8 cellular contexts compared by ENCODE assay signal in the genomic region with DNA sequence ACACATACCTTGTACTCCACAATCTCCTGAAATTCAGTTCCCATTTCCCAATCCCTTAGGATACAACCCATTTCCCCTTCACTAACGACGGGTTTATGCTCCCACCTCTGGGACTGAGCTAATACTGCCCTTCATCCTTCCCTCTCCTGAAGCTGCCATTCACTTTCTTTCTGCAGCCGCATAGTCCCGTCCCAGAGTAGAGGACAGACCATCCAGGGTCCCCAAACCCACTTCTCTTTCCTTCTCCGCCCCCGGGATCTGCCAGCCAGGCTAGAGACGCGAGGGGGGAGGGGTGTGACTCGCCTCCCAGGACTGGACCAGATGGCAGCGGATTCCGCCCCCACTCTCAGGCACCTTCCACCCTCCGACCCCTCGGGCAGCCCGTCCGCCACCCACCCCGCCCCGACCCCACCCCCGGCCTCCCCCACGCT. TPM values are rescaled to one million over a fixed set of nuclear protein-coding genes. Genes with fewer than 3 reads are reported as not detected.
A peak's percentile ranks its signal among the peaks of the same experiment; 100 is the strongest.
DNase-seq lines count a peak whose midpoint lies in the region; ATAC-seq and TF ChIP-seq lines count a peak whose summit lies in the region.

No MANE protein-coding gene starts in this region.

- H3K27ac ChIP-seq in WERI-Rb-1 (peak overlapping the region; percentile 98), colonic mucosa (no peak overlapping the region)

- TF ChIP-seq CTCF in WERI-Rb-1 (IDR thresholded peaks at IDR 0.05; ENCODE audit: low read depth, low read length): no peak
- TF ChIP-seq CTCF in colonic mucosa (IDR thresholded peaks at IDR 0.05): no peak
- TF ChIP-seq CTCF in lower leg skin (IDR thresholded peaks at IDR 0.05): no peak

- H3K27me3 ChIP-seq in WERI-Rb-1 (ENCODE audit: insufficient read depth, low read depth, severe bottlenecking) (no peaks in the 10 kb centered on the region), colonic mucosa (no peaks in the 10 kb centered on the region)

- WGBS in lower leg skin, 2 donors: 0 to 2% methylated on average over 9 to 13 of the region's 19 CpGs

- peaks cover 6% of the 10 kb centered on the region for H3K4me1 ChIP-seq in colonic mucosa

- ATAC-seq in GM19324 (IDR thresholded peaks at IDR 0.05; ENCODE audit: low FRiP score, unreplicated experiment): peak; percentile 24

- peaks cover 33% of the 10 kb centered on the region for H3K36me3 ChIP-seq in WERI-Rb-1
- no peaks in the 10 kb centered on the region for H3K36me3 ChIP-seq in colonic mucosa

- TF ChIP-seq POLR2A in lower leg skin (IDR thresholded peaks at IDR 0.05): no peak

- H3K9me3 ChIP-seq in WERI-Rb-1 (ENCODE audit: severe bottlenecking): no peaks in the 10 kb centered on the region
- no peaks in the 10 kb centered on the region for H3K9me3 ChIP-seq in colonic mucosa

- peak; percentile 56 for DNase-seq in AG08396 (ENCODE audit: low spot score)
- peak; percentile 45 for DNase-seq in HuH-7.5 (ENCODE audit: low spot score)
- DNase-seq in WERI-Rb-1: peak; percentile 91
- peak; percentile 80 for DNase-seq in colonic mucosa
- peak in 1 of 2 donors; percentile 90 for DNase-seq in lower leg skin (ENCODE audit: low spot score in 2 of 2)
- peak; percentile 26 to 29 for DNase-seq in stimulated activated CD4-positive, alpha-beta T cell treated with anti-CD3 and anti-CD28 coated beads, Interleukin-4, amount 100 ng/mL, for 4 hours
- no peak for DNase-seq in NCI-H2107 treated with DMSO at 0.1 percent for 48 hours (lab: John Stamatoyannopoulos, UW; ENCODE audit: unreplicated experiment)

- peak overlapping the region; percentile 78 to 98 for H3K9ac ChIP-seq in colonic mucosa (ENCODE audit: low read depth in 2 of 2, low read length in 2 of 2)

- intact Hi-C loops in colonic mucosa (cut with DNase I): no loop called here
- intact Hi-C loops in lower leg skin (cut with DNase I; ENCODE audit: low total_unique reads): no loop called here

- H3K4me3 ChIP-seq in WERI-Rb-1 (ENCODE audit: low read depth, low read length) (peak overlapping the region; percentile 98), colonic mucosa (peak overlapping the region; percentile 96), lower leg skin (ENCODE audit: low read depth, poor library complexity, severe bottlenecking) (peak overlapping the region; percentile 90)

RNA-seq across cellular contexts. Expression of gene ABL2, which starts 0.7 kb away (rescaled TPM):
- 10 to 100 TPM in 1 of 2 donors, 1 to 10 TPM in 1; 9.1 to 12.8 TPM for total RNA-seq in colonic mucosa
- total RNA-seq in lower leg skin: 10 to 100 TPM in 3 of 4 donors, 1 to 10 TPM in 1; 8.6 to 13.6 (median 11.5) TPM
